1 cellular context compared by ENCODE assay signal in genomic region chr4:174266416-174266815, GRCh38.
TF ChIP-seq lines count a peak whose summit lies in the region.

No MANE protein-coding gene starts in this region.

TF ChIP-seq in K562, 482 proteins besides CTCF, POLR2A, EP300 and RAD21 (continued from another document):
- no peak for TF ChIP-seq RERE (CRISPR knock-in tag; IDR thresholded peaks at IDR 0.05; ENCODE audit: borderline replicate concordance)
- no peak for TF ChIP-seq JUN (IDR thresholded peaks at IDR 0.05; ENCODE audit: borderline replicate concordance, low read depth, low read length)
- TF ChIP-seq JUN (CRISPR knock-in tag; IDR thresholded peaks at IDR 0.05; ENCODE audit: borderline replicate concordance), result no peak
- TF ChIP-seq NBN (IDR thresholded peaks at IDR 0.05; ENCODE audit: low read depth), result no peak
- no peak for TF ChIP-seq NRF1 (conservative IDR thresholded peaks at IDR 0.05 in 1 of 2, IDR thresholded peaks at IDR 0.05 in 1 of 2)
- no peak for TF ChIP-seq REST (CRISPR knock-in tag; IDR thresholded peaks at IDR 0.05; ENCODE audit: low read depth)
- no peak for TF ChIP-seq YY1 (IDR thresholded peaks at IDR 0.05; ENCODE audit: borderline replicate concordance in 1 of 3, control insufficient read depth in 1 of 3, extremely low read depth in 1 of 3, insufficient read depth in 3 of 3, insufficient read length in 1 of 3, insufficient replicate concordance in 2 of 3, low read depth in 1 of 3, low read length in 2 of 3)
- TF ChIP-seq ATF7 (IDR thresholded peaks at IDR 0.05), result no peak
- TF ChIP-seq HDAC2 (IDR thresholded peaks at IDR 0.05), result no peak
- TF ChIP-seq ZNF197 (CRISPR knock-in tag; IDR thresholded peaks at IDR 0.05; ENCODE audit: low read depth), result no peak
- TF ChIP-seq TGIF2 (CRISPR knock-in tag; IDR thresholded peaks at IDR 0.05), result no peak
- no peak for TF ChIP-seq RBM22 (IDR thresholded peaks at IDR 0.05; ENCODE audit: low read depth, low read length, poor library complexity, severe bottlenecking)
- TF ChIP-seq RFX5 (IDR thresholded peaks at IDR 0.05; ENCODE audit: low read depth, low read length), result no peak
- no peak for TF ChIP-seq ZNF133 (CRISPR knock-in tag; IDR thresholded peaks at IDR 0.05)
- TF ChIP-seq ZNF592 (IDR thresholded peaks at IDR 0.05), result no peak
- no peak for TF ChIP-seq RCOR1 (IDR thresholded peaks at IDR 0.05; ENCODE audit: borderline replicate concordance in 1 of 2, low read depth in 2 of 2, low read length in 2 of 2)
- no peak for TF ChIP-seq MAX (CRISPR knock-in tag; IDR thresholded peaks at IDR 0.05)
- no peak for TF ChIP-seq ZBTB49 (CRISPR knock-in tag; IDR thresholded peaks at IDR 0.05; ENCODE audit: borderline replicate concordance)
- no peak for TF ChIP-seq ZNF707 (CRISPR knock-in tag; conservative IDR thresholded peaks at IDR 0.05)
TF ChIP-seq in K562: peak in this region for 0.
